In genomic region chr4:83093060-83093640, GRCh38 we compare ENCODE assay signal across 14 cellular contexts. TPM values are rescaled to one million over a fixed set of nuclear protein-coding genes. Genes with fewer than 3 reads are reported as not detected.
A peak's percentile ranks its signal among the peaks of the same experiment; 100 is the strongest.
DNase-seq lines count a peak whose midpoint lies in the region; ATAC-seq and TF ChIP-seq lines count a peak whose summit lies in the region.
"Had no signal": no experiment of that assay in that cellular context is flagged by ENCODE, and none has a peak within 500 bp of the region (broad histone marks: within the 10 kb centered on the region; RNA-seq: fewer than 3 reads in every experiment).

No MANE protein-coding gene starts in this region.

- ATAC-seq in activated CD8-positive, alpha-beta T cell treated with anti-CD3 and anti-CD28 coated beads for 36 hours = no peak
- ATAC-seq in activated CD8-positive, alpha-beta T cell treated with anti-CD3 and anti-CD28 coated beads, Interleukin-2, amount 10 ng/mL, durations not matched to agents 7 days and 5 days = no peak
- ATAC-seq in T-cell (replicated peaks in 1 of 4) (no peak), foreskin keratinocyte (peak; percentile 26), GM18858 (IDR thresholded peaks at IDR 0.05; ENCODE audit: unreplicated experiment) (no peak)
- ATAC-seq in stimulated activated effector memory CD8-positive, alpha-beta T cell treated with anti-CD3 and anti-CD28 coated beads, Interleukin-12 subunit alpha, Interleukin-12 subunit beta, amount 100 ng/mL, for 72 hours = no peak

- H3K4me1 ChIP-seq in foreskin keratinocyte = no peaks in the 10 kb centered on the region
- H3K4me1 ChIP-seq: left ventricle myocardium inferior had no signal

- H3K27me3 ChIP-seq in foreskin keratinocyte = no peaks in the 10 kb centered on the region

- no peak for DNase-seq in activated CD8-positive, alpha-beta T cell treated with anti-CD3 and anti-CD28 coated beads for 36 hours
- no peak for DNase-seq in activated CD8-positive, alpha-beta T cell treated with anti-CD3 and anti-CD28 coated beads, Interleukin-2, amount 10 ng/mL, durations not matched to agents 7 days and 5 days
- no peak for DNase-seq in T-cell
- DNase-seq in foreskin keratinocyte = no peak
- DNase-seq in stimulated activated effector memory CD8-positive, alpha-beta T cell treated with anti-CD3 and anti-CD28 coated beads, Interleukin-12 subunit alpha, Interleukin-12 subunit beta, amount 100 ng/mL, for 72 hours (ENCODE audit: low spot score in 2 of 2) = no peak
- DNase-seq in DMS114 treated with DMSO at 0.1 percent for 48 hours (lab: John Stamatoyannopoulos, UW; ENCODE audit: unreplicated experiment) = no peak
- no peak for DNase-seq in activated gamma-delta T cell (lab: John Stamatoyannopoulos, UW)
- DNase-seq: activated T-cell treated with anti-CD3 and anti-CD28 coated beads, Interleukin-2, amount 50 U/mL, for 1 hour; hypothalamus; left ventricle myocardium inferior; NCI-H187 treated with DMSO at 0.1 percent for 48 hours; retina had no signal

- intact Hi-C loops in activated CD8-positive, alpha-beta T cell treated with anti-CD3 and anti-CD28 coated beads for 36 hours (cut with micrococcal nuclease) = no loop called here

- H3K36me3 Mint-ChIP-seq in activated CD8-positive, alpha-beta T cell treated with anti-CD3 and anti-CD28 coated beads for 36 hours (ENCODE audit: low read depth) = peaks cover 68% of the 10 kb centered on the region
- H3K36me3 Mint-ChIP-seq in activated CD8-positive, alpha-beta T cell treated with anti-CD3 and anti-CD28 coated beads, Interleukin-2, amount 10 ng/mL, durations not matched to agents 7 days and 5 days (ENCODE audit: low read depth) = peaks cover 81% of the 10 kb centered on the region
- peaks cover 65% of the 10 kb centered on the region for H3K36me3 Mint-ChIP-seq in T-cell
- peaks cover 99% of the 10 kb centered on the region for H3K36me3 Mint-ChIP-seq in stimulated activated effector memory CD8-positive, alpha-beta T cell treated with anti-CD3 and anti-CD28 coated beads, Interleukin-12 subunit alpha, Interleukin-12 subunit beta, amount 100 ng/mL, for 72 hours

- no peaks in the 10 kb centered on the region for H3K27me3 Mint-ChIP-seq in activated CD8-positive, alpha-beta T cell treated with anti-CD3 and anti-CD28 coated beads for 36 hours
- no peaks in the 10 kb centered on the region for H3K27me3 Mint-ChIP-seq in activated CD8-positive, alpha-beta T cell treated with anti-CD3 and anti-CD28 coated beads, Interleukin-2, amount 10 ng/mL, durations not matched to agents 7 days and 5 days (ENCODE audit: low read depth)
- no peaks in the 10 kb centered on the region for H3K27me3 Mint-ChIP-seq in T-cell
- H3K27me3 Mint-ChIP-seq: dendritic cell treated with granulocyte-macrophage colony-stimulating factor and Interleukin-4, amounts not matched to agents 40 ng/mL and 50 ng/mL, for 4 days had no signal

- H3K27ac ChIP-seq in foreskin keratinocyte = no peak overlapping the region
- H3K27ac ChIP-seq: left ventricle myocardium inferior had no signal

- TF ChIP-seq CTCF in activated CD8-positive, alpha-beta T cell treated with anti-CD3 and anti-CD28 coated beads for 36 hours (IDR thresholded peaks at IDR 0.05) = no peak
- no peak for TF ChIP-seq CTCF in foreskin keratinocyte (conservative IDR thresholded peaks at IDR 0.05)

- H3K4me3 Mint-ChIP-seq in activated CD8-positive, alpha-beta T cell treated with anti-CD3 and anti-CD28 coated beads for 36 hours = no peak overlapping the region
- H3K4me3 Mint-ChIP-seq in activated CD8-positive, alpha-beta T cell treated with anti-CD3 and anti-CD28 coated beads, Interleukin-2, amount 10 ng/mL, durations not matched to agents 7 days and 5 days = no peak overlapping the region
- H3K4me3 Mint-ChIP-seq in T-cell = no peak overlapping the region
- no peak overlapping the region for H3K4me3 Mint-ChIP-seq in stimulated activated effector memory CD8-positive, alpha-beta T cell treated with anti-CD3 and anti-CD28 coated beads, Interleukin-12 subunit alpha, Interleukin-12 subunit beta, amount 100 ng/mL, for 72 hours
- H3K4me3 Mint-ChIP-seq: dendritic cell treated with granulocyte-macrophage colony-stimulating factor and Interleukin-4, amounts not matched to agents 40 ng/mL and 50 ng/mL, for 4 days had no signal

- no peaks in the 10 kb centered on the region for H3K9me3 Mint-ChIP-seq in activated CD8-positive, alpha-beta T cell treated with anti-CD3 and anti-CD28 coated beads for 36 hours
- no peaks in the 10 kb centered on the region for H3K9me3 Mint-ChIP-seq in activated CD8-positive, alpha-beta T cell treated with anti-CD3 and anti-CD28 coated beads, Interleukin-2, amount 10 ng/mL, durations not matched to agents 7 days and 5 days (ENCODE audit: insufficient read depth)
- H3K9me3 Mint-ChIP-seq in T-cell = no peaks in the 10 kb centered on the region
- no peaks in the 10 kb centered on the region for H3K9me3 Mint-ChIP-seq in stimulated activated effector memory CD8-positive, alpha-beta T cell treated with anti-CD3 and anti-CD28 coated beads, Interleukin-12 subunit alpha, Interleukin-12 subunit beta, amount 100 ng/mL, for 72 hours
- H3K9me3 Mint-ChIP-seq: dendritic cell treated with granulocyte-macrophage colony-stimulating factor and Interleukin-4, amounts not matched to agents 40 ng/mL and 50 ng/mL, for 4 days had no signal

- H3K4me1 Mint-ChIP-seq in activated CD8-positive, alpha-beta T cell treated with anti-CD3 and anti-CD28 coated beads for 36 hours (ENCODE audit: low read depth) = peaks cover 42% of the 10 kb centered on the region
- peaks cover 4% of the 10 kb centered on the region for H3K4me1 Mint-ChIP-seq in activated CD8-positive, alpha-beta T cell treated with anti-CD3 and anti-CD28 coated beads, Interleukin-2, amount 10 ng/mL, durations not matched to agents 7 days and 5 days (ENCODE audit: low read depth)
- peaks cover 35 to 67% (median 56%) of the 10 kb centered on the region in 3 donors for H3K4me1 Mint-ChIP-seq in T-cell
- peaks cover 32% of the 10 kb centered on the region for H3K4me1 Mint-ChIP-seq in stimulated activated effector memory CD8-positive, alpha-beta T cell treated with anti-CD3 and anti-CD28 coated beads, Interleukin-12 subunit alpha, Interleukin-12 subunit beta, amount 100 ng/mL, for 72 hours

- H3K27ac Mint-ChIP-seq in activated CD8-positive, alpha-beta T cell treated with anti-CD3 and anti-CD28 coated beads for 36 hours = peak overlapping the region; percentile 24
- no peak overlapping the region for H3K27ac Mint-ChIP-seq in activated CD8-positive, alpha-beta T cell treated with anti-CD3 and anti-CD28 coated beads, Interleukin-2, amount 10 ng/mL, durations not matched to agents 7 days and 5 days
- H3K27ac Mint-ChIP-seq in T-cell = peak overlapping the region; percentile 47 to 60
- H3K27ac Mint-ChIP-seq in stimulated activated effector memory CD8-positive, alpha-beta T cell treated with anti-CD3 and anti-CD28 coated beads, Interleukin-12 subunit alpha, Interleukin-12 subunit beta, amount 100 ng/mL, for 72 hours = peak overlapping the region; percentile 51
- H3K27ac Mint-ChIP-seq: dendritic cell treated with granulocyte-macrophage colony-stimulating factor and Interleukin-4, amounts not matched to agents 40 ng/mL and 50 ng/mL, for 4 days had no signal

- CTCF ChIA-PET in activated CD8-positive, alpha-beta T cell treated with anti-CD3 and anti-CD28 coated beads for 36 hours (lab: Charles Lee) = interaction anchor here (1.1 to 4.1 kb wide), 3 partner anchors 8 to 160 kb away, joined by 3 to 23 read pairs (median 3); no protein-coding TSS in a partner anchor
- CTCF ChIA-PET in activated CD8-positive, alpha-beta T cell treated with anti-CD3 and anti-CD28 coated beads, Interleukin-2, amount 10 ng/mL, durations not matched to agents 7 days and 5 days (lab: Charles Lee) = interaction anchor here (0.6 to 2.7 kb wide), 4 partner anchors 17 to 189 kb away, joined by 3 to 17 read pairs (median 4); no protein-coding TSS in a partner anchor
- CTCF ChIA-PET in T-cell (lab: Charles Lee) = interaction anchor here in 1 of 2 donors (0.6 to 1.5 kb wide), 3 partner anchors 8 to 227 kb away, joined by 3 read pairs; no protein-coding TSS in a partner anchor

- POLR2A ChIA-PET in activated CD8-positive, alpha-beta T cell treated with anti-CD3 and anti-CD28 coated beads for 36 hours (lab: Charles Lee) = interaction anchor here (1.8 kb wide), 1 partner anchor 19 kb away, joined by 6 read pairs; no protein-coding TSS in a partner anchor
- POLR2A ChIA-PET in activated CD8-positive, alpha-beta T cell treated with anti-CD3 and anti-CD28 coated beads, Interleukin-2, amount 10 ng/mL, durations not matched to agents 7 days and 5 days (lab: Charles Lee) = no interaction called here
- POLR2A ChIA-PET in T-cell (lab: Charles Lee) = interaction anchor here in 1 of 2 donors (0.6 to 0.7 kb wide), 3 partner anchors 21 to 47 kb away, joined by 7 to 9 read pairs (median 8); no protein-coding TSS in a partner anchor

RNA-seq across cellular contexts. Expression of gene PLAC8, which starts 21.4 kb away (rescaled TPM):
- total RNA-seq in activated CD8-positive, alpha-beta T cell treated with anti-CD3 and anti-CD28 coated beads for 36 hours = 100 to 1,000 TPM in 1 of 2 experiments, 10 to 100 TPM in 1; 88.7 to 101 TPM
- 100 to 1,000 TPM; 193 to 198 TPM for total RNA-seq in activated CD8-positive, alpha-beta T cell treated with anti-CD3 and anti-CD28 coated beads, Interleukin-2, amount 10 ng/mL, durations not matched to agents 7 days and 5 days
- total RNA-seq in T-cell = 100 to 1,000 TPM; 124 to 318 (median 147) TPM
- 1.6 and 1.8 TPM in 2 replicates for total RNA-seq in foreskin keratinocyte
- polyA plus RNA-seq in foreskin keratinocyte = 1.2 and 1.7 TPM in 2 replicates

RNA-seq across cellular contexts. Expression of gene COPS4, which starts 58.2 kb away (rescaled TPM):
- total RNA-seq in activated CD8-positive, alpha-beta T cell treated with anti-CD3 and anti-CD28 coated beads for 36 hours = 10 to 100 TPM; 38.4 to 38.8 TPM
- 10 to 100 TPM; 33.7 to 34.6 TPM for total RNA-seq in activated CD8-positive, alpha-beta T cell treated with anti-CD3 and anti-CD28 coated beads, Interleukin-2, amount 10 ng/mL, durations not matched to agents 7 days and 5 days
- total RNA-seq in T-cell (10 to 100 TPM; 19.9 to 28.3 (median 22.2) TPM), foreskin keratinocyte (44.4 and 47.6 TPM in 2 replicates)
- 32.3 and 38.1 TPM in 2 replicates for polyA plus RNA-seq in foreskin keratinocyte

Comparison
In these comparisons a context has a peak if more than half of its experiments do, and no peak if none do; other contexts are left out.
1. RNA of gene PLAC8, which starts 21.4 kb away (total RNA-seq): 193 to 198 TPM in activated CD8-positive, alpha-beta T cell treated with anti-CD3 and anti-CD28 coated beads, Interleukin-2, amount 10 ng/mL, durations not matched to agents 7 days and 5 days, 124 to 318 TPM in T-cell and 88.7 to 101 TPM in activated CD8-positive, alpha-beta T cell treated with anti-CD3 and anti-CD28 coated beads for 36 hours; 1.6 to 1.8 TPM in foreskin keratinocyte; every median in the first group is over 10 times any median in the second.